ENCODE assay signal across 14 cellular contexts in the genomic region with DNA sequence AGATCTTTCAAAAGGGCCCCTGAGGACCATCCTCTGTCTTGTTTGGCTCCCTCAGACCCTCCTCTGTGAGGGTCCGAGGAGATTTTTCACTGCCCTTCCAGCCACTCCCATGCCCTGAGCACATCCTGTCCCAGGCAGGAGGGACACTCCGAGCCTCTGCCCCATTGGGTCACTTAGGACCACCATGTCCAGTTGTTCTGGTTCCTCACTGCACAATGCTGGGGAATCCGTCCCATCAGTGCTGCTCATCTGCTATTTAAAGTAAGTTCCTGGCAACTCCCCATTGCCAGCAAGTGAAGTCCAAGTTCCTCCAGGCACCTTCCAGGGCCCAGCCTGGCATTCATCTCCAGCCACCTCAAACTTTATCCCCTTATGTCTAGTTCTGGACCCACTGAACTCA.
DNase-seq lines count a peak whose midpoint lies in the region; ATAC-seq and TF ChIP-seq lines count a peak whose summit lies in the region.
"Had no signal": no experiment of that assay in that cellular context is flagged by ENCODE, and none has a peak within 500 bp of the region (broad histone marks: within the 10 kb centered on the region; RNA-seq: fewer than 3 reads in every experiment).

No MANE protein-coding gene starts in this region.

- no peaks in the 10 kb centered on the region for H3K36me3 Mint-ChIP-seq in activated T-helper 2 cell treated with anti-CD3 and anti-CD28 coated beads, Interferon-gamma antibody, Interleukin-2, Interleukin-4, amounts not matched to agents 10 μg/mL and 5 μg/mL and 100 μg/mL, durations not matched to agents 14 hours and 24 hours and 36 hours (ENCODE audit: low read depth)

- no peak for TF ChIP-seq POLR2A in esophagus muscularis mucosa (IDR thresholded peaks at IDR 0.05; ENCODE audit: low read depth)

- H3K27me3 ChIP-seq in esophagus muscularis mucosa (peaks cover 0 to 60% (median 0%) of the 10 kb centered on the region in 4 donors), skeletal muscle tissue (ENCODE audit: control insufficient read depth in 3 of 3, insufficient read depth in 3 of 3, low read length in 3 of 3) (no peaks in the 10 kb centered on the region)

- no peaks in the 10 kb centered on the region for H3K9me3 Mint-ChIP-seq in activated T-helper 2 cell treated with anti-CD3 and anti-CD28 coated beads, Interferon-gamma antibody, Interleukin-2, Interleukin-4, amounts not matched to agents 10 μg/mL and 5 μg/mL and 100 μg/mL, durations not matched to agents 14 hours and 24 hours and 36 hours
- H3K9me3 Mint-ChIP-seq: CD4-positive, alpha-beta T cell had no signal

- H3K4me3 ChIP-seq in esophagus muscularis mucosa = no peak overlapping the region
- H3K4me3 ChIP-seq in skeletal muscle tissue (ENCODE audit: low read length in 3 of 3) = peak overlapping the region; percentile 46 to 66 (median 49)

- WGBS in esophagus muscularis mucosa = 70% methylated on average over 2 of the region's 3 CpGs

- no peaks in the 10 kb centered on the region for H3K36me3 ChIP-seq in esophagus muscularis mucosa
- no peaks in the 10 kb centered on the region for H3K36me3 ChIP-seq in skeletal muscle tissue (ENCODE audit: control insufficient read depth in 3 of 3, insufficient read depth in 3 of 3, low read length in 3 of 3)

- H3K27ac ChIP-seq in esophagus muscularis mucosa (replicated peaks in 1 of 4) (no peak overlapping the region), skeletal muscle tissue (ENCODE audit: low read depth, low read length) (peak overlapping the region; percentile 80)
- H3K27ac ChIP-seq: C4-2B had no signal

- intact Hi-C loops in cardiac septum (cut with DNase I) = no loop called here
- intact Hi-C loops in left ventricle myocardium superior (cut with micrococcal nuclease) = no loop called here
- intact Hi-C loops in esophagus muscularis mucosa (cut with DNase I) = no loop called here
- intact Hi-C loops in activated T-helper 2 cell treated with anti-CD3 and anti-CD28 coated beads, Interferon-gamma antibody, Interleukin-2, Interleukin-4, amounts not matched to agents 10 μg/mL and 5 μg/mL and 100 μg/mL, durations not matched to agents 14 hours and 24 hours and 36 hours (cut with micrococcal nuclease) = no loop called here

- TF ChIP-seq EP300 in esophagus muscularis mucosa (IDR thresholded peaks at IDR 0.05) = no peak

- H3K9me3 ChIP-seq in esophagus muscularis mucosa (peaks cover 0 to 6% (median 0%) of the 10 kb centered on the region in 4 donors), skeletal muscle tissue (ENCODE audit: control insufficient read depth in 3 of 3, low read length in 3 of 3) (no peaks in the 10 kb centered on the region)
- H3K9me3 ChIP-seq: Caco-2 had no signal

- H3K27ac Mint-ChIP-seq in activated T-helper 2 cell treated with anti-CD3 and anti-CD28 coated beads, Interferon-gamma antibody, Interleukin-2, Interleukin-4, amounts not matched to agents 10 μg/mL and 5 μg/mL and 100 μg/mL, durations not matched to agents 14 hours and 24 hours and 36 hours = no peak overlapping the region
- H3K27ac Mint-ChIP-seq: CD4-positive, alpha-beta T cell; H9 had no signal

- no peak overlapping the region for H3K4me3 Mint-ChIP-seq in activated T-helper 2 cell treated with anti-CD3 and anti-CD28 coated beads, Interferon-gamma antibody, Interleukin-2, Interleukin-4, amounts not matched to agents 10 μg/mL and 5 μg/mL and 100 μg/mL, durations not matched to agents 14 hours and 24 hours and 36 hours (ENCODE audit: low read depth)
- H3K4me3 Mint-ChIP-seq: CD4-positive, alpha-beta T cell; H9 had no signal

- no peaks in the 10 kb centered on the region for H3K27me3 Mint-ChIP-seq in activated T-helper 2 cell treated with anti-CD3 and anti-CD28 coated beads, Interferon-gamma antibody, Interleukin-2, Interleukin-4, amounts not matched to agents 10 μg/mL and 5 μg/mL and 100 μg/mL, durations not matched to agents 14 hours and 24 hours and 36 hours (ENCODE audit: low read depth)

- no peaks in the 10 kb centered on the region for H3K4me1 Mint-ChIP-seq in activated T-helper 2 cell treated with anti-CD3 and anti-CD28 coated beads, Interferon-gamma antibody, Interleukin-2, Interleukin-4, amounts not matched to agents 10 μg/mL and 5 μg/mL and 100 μg/mL, durations not matched to agents 14 hours and 24 hours and 36 hours (ENCODE audit: low read depth)
- H3K4me1 Mint-ChIP-seq: H9 had no signal

- H3K4me1 ChIP-seq in esophagus muscularis mucosa (no peaks in the 10 kb centered on the region), skeletal muscle tissue (ENCODE audit: control insufficient read depth in 3 of 3, insufficient read depth in 3 of 3, low read length in 3 of 3) (peaks cover 10 to 37% (median 32%) of the 10 kb centered on the region in 3 donors)
- H3K4me1 ChIP-seq: Caco-2 had no signal

- peak; percentile 72 for DNase-seq in cardiac septum (ENCODE audit: low spot score)
- DNase-seq in left ventricle myocardium superior = no peak
- peak; percentile 74 for DNase-seq in esophagus muscularis mucosa (ENCODE audit: extremely low spot score)
- peak; percentile 19 for DNase-seq in left lobe of liver (ENCODE audit: low spot score)
- no peak for DNase-seq in NCI-H510A treated with DMSO at 0.1 percent for 48 hours (lab: John Stamatoyannopoulos, UW)
- no peak for DNase-seq in AG08396 (ENCODE audit: low spot score)
- DNase-seq in activated T-helper 2 cell treated with anti-CD3 and anti-CD28 coated beads, Interferon-gamma antibody, Interleukin-2, Interleukin-4, amounts not matched to agents 10 μg/mL and 5 μg/mL and 100 μg/mL, durations not matched to agents 14 hours and 24 hours and 36 hours (ENCODE audit: low spot score) = no peak
- DNase-seq: ACHN; AML-193; Caco-2; CD4-positive, alpha-beta T cell; H9 had no signal

- peak overlapping the region in 2 of 3 donors; percentile 40 to 64 for H3K9ac ChIP-seq in skeletal muscle tissue (ENCODE audit: low read depth in 1 of 3, low read length in 3 of 3)

- ATAC-seq in left ventricle myocardium superior = no peak
- ATAC-seq in left lobe of liver = no peak

- TF ChIP-seq CTCF in esophagus muscularis mucosa (IDR thresholded peaks at IDR 0.05) = no peak

Comparison
In these comparisons a context has a peak if more than half of its experiments do, and no peak if none do; other contexts are left out.
1. DNase-seq: peak in cardiac septum (single experiment), esophagus muscularis mucosa (single experiment) and left lobe of liver (single experiment); none in left ventricle myocardium superior (single experiment), NCI-H510A treated with DMSO at 0.1 percent for 48 hours (single experiment), AG08396 (single experiment) and activated T-helper 2 cell treated with anti-CD3 and anti-CD28 coated beads, Interferon-gamma antibody, Interleukin-2, Interleukin-4, amounts not matched to agents 10 μg/mL and 5 μg/mL and 100 μg/mL, durations not matched to agents 14 hours and 24 hours and 36 hours (single experiment).
2. H3K4me3 ChIP-seq: peak in skeletal muscle tissue (3 of 3); none in esophagus muscularis mucosa (0 of 4).